8 cellular contexts compared by ENCODE assay signal in the genomic region with DNA sequence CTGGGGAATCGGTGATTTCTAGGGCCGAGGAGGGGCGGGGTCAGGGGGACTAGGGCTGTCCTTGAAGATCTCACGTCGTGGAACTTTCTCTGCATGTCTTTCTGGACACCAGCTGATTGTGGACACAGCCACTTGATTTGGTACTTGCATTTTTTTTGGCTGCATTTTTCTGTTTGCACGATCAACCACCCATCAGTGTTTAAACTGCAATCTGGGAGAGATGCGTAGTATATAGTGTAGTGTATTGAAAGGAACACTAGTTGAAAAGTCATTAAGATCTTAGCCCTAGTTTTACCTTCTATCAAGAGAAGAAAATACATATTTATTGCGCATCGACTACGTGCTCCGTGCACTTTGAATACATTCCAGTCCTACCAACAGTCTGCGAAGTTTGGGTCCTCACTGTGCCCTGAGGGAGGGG. TPM values are rescaled to one million over a fixed set of nuclear protein-coding genes. Genes with fewer than 3 reads are reported as not detected.
DNase-seq lines count a peak whose midpoint lies in the region; ATAC-seq and TF ChIP-seq lines count a peak whose summit lies in the region.

No MANE protein-coding gene starts in this region.

- peak; percentile 8 for ATAC-seq in CD4-positive, alpha-beta T cell (ENCODE audit: poor library complexity)
- ATAC-seq in naive B cell (ENCODE audit: low read depth in 2 of 2) (peak; percentile 0 to 1), GM21529 (IDR thresholded peaks at IDR 0.05; ENCODE audit: unreplicated experiment) (no peak), HG03469 (IDR thresholded peaks at IDR 0.05; ENCODE audit: unreplicated experiment) (no peak)

- H3K9me3 Mint-ChIP-seq in CD4-positive, alpha-beta T cell: no peaks in the 10 kb centered on the region
- H3K9me3 Mint-ChIP-seq in chondrocyte (ENCODE audit: low read depth) (no peaks in the 10 kb centered on the region), naive B cell (peaks cover 0 to 6% (median 5%) of the 10 kb centered on the region in 7 donors)

- H3K4me1 Mint-ChIP-seq in CD4-positive, alpha-beta T cell (ENCODE audit: low read depth): peaks cover 64% of the 10 kb centered on the region
- H3K4me1 Mint-ChIP-seq in chondrocyte (ENCODE audit: low read depth) (peaks cover 33% of the 10 kb centered on the region), naive B cell (peaks cover 42 to 47% (median 45%) of the 10 kb centered on the region in 3 donors)

- peak overlapping the region; percentile 75 for H3K27ac ChIP-seq in CD4-positive, alpha-beta T cell (ENCODE audit: low read depth, low read length)
- H3K27ac ChIP-seq in vagina: peak overlapping the region; percentile 89

- DNase-seq in CD4-positive, alpha-beta T cell: peak in 4 of 10 experiments; percentile 45 to 61 (median 56)
- DNase-seq in NT2/D1 (ENCODE audit: low read depth, low spot score) (no peak), chondrocyte (ENCODE audit: low spot score) (no peak), naive B cell (no peak), vagina (ENCODE audit: extremely low spot score in 2 of 2) (no peak)
- DNase-seq in stimulated activated naive CD4-positive, alpha-beta T cell treated with Interleukin-2 at 50 U/mL for 16 hours (lab: John Stamatoyannopoulos, UW): no peak

- intact Hi-C loops in CD4-positive, alpha-beta T cell (cut with DNase I, micrococcal nuclease): loop anchor here in 1 of 2 experiments (5.0 to 10.0 kb wide), 3 partner anchors 471 to 1573 kb away; a partner anchor contains a TSS
- intact Hi-C loops in vagina (cut with DNase I): no loop called here

- no peak for TF ChIP-seq CTCF in CD4-positive, alpha-beta T cell (IDR thresholded peaks at IDR 0.05)
- TF ChIP-seq CTCF in chondrocyte (IDR thresholded peaks at IDR 0.05) (no peak), vagina (IDR thresholded peaks at IDR 0.05) (no peak)

- H3K27me3 Mint-ChIP-seq in CD4-positive, alpha-beta T cell: no peaks in the 10 kb centered on the region
- H3K27me3 Mint-ChIP-seq in chondrocyte (ENCODE audit: low read depth): no peaks in the 10 kb centered on the region
- no peaks in the 10 kb centered on the region for H3K27me3 Mint-ChIP-seq in naive B cell

- peak overlapping the region; percentile 99 for H3K4me3 Mint-ChIP-seq in CD4-positive, alpha-beta T cell
- H3K4me3 Mint-ChIP-seq in chondrocyte (ENCODE audit: unreplicated experiment): peak overlapping the region; percentile 80
- H3K4me3 Mint-ChIP-seq in naive B cell: peak overlapping the region; percentile 88 to 97 (median 96)

- POLR2A ChIA-PET in CD4-positive, alpha-beta T cell (lab: Charles Lee): interaction anchor here (0.6 to 2.6 kb wide), 12 partner anchors 11 to 1501 kb away, joined by 3 to 27 read pairs (median 4); a partner anchor contains a TSS

- peak overlapping the region; percentile 80 for H3K27ac Mint-ChIP-seq in CD4-positive, alpha-beta T cell
- H3K27ac Mint-ChIP-seq in chondrocyte (ENCODE audit: unreplicated experiment) (peak overlapping the region; percentile 71), naive B cell (peak overlapping the region in 5 of 6 donors; percentile 23 to 97 (median 91))

- H3K36me3 ChIP-seq in NT2/D1 (ENCODE audit: insufficient read depth, insufficient read length, low read length) (peaks cover 5% of the 10 kb centered on the region), vagina (no peaks in the 10 kb centered on the region)

- H3K36me3 Mint-ChIP-seq in CD4-positive, alpha-beta T cell (ENCODE audit: low read depth): peaks cover 28% of the 10 kb centered on the region
- H3K36me3 Mint-ChIP-seq in chondrocyte (ENCODE audit: low read depth) (peaks cover 2% of the 10 kb centered on the region), naive B cell (peaks cover 0 to 7% of the 10 kb centered on the region in 2 donors)

- TF ChIP-seq POLR2A in vagina (IDR thresholded peaks at IDR 0.05): no peak

- peak overlapping the region; percentile 82 for H3K4me3 ChIP-seq in NT2/D1 (ENCODE audit: insufficient read length, low read depth)
- peak overlapping the region; percentile 63 to 78 for H3K4me3 ChIP-seq in vagina

- CTCF ChIA-PET in CD4-positive, alpha-beta T cell (lab: Charles Lee): interaction anchor here (1.0 to 1.9 kb wide), 6 partner anchors 8 to 470 kb away, joined by 3 to 11 read pairs (median 4); a partner anchor contains a TSS

- H3K9me3 ChIP-seq in CD4-positive, alpha-beta T cell (ENCODE audit: control insufficient read depth, low read length): peaks cover under 1% of the 10 kb centered on the region
- H3K9me3 ChIP-seq in NT2/D1 (ENCODE audit: insufficient read depth, low read length): peaks cover 4% of the 10 kb centered on the region
- H3K9me3 ChIP-seq in vagina: no peaks in the 10 kb centered on the region

- no peaks in the 10 kb centered on the region for H3K27me3 ChIP-seq in CD4-positive, alpha-beta T cell (ENCODE audit: control insufficient read depth, insufficient read depth, low read length)
- no peaks in the 10 kb centered on the region for H3K27me3 ChIP-seq in NT2/D1 (ENCODE audit: insufficient read depth, insufficient read length)
- no peaks in the 10 kb centered on the region for H3K27me3 ChIP-seq in vagina

- H3K4me1 ChIP-seq in NT2/D1 (ENCODE audit: insufficient read depth, insufficient read length) (no peaks in the 10 kb centered on the region), vagina (peaks cover 32% of the 10 kb centered on the region)

- H3K9ac ChIP-seq in NT2/D1 (ENCODE audit: insufficient read length, low read depth): peak overlapping the region; percentile 94

RNA-seq across cellular contexts. Expression of a gene that starts 0.7 kb away (rescaled TPM):
- total RNA-seq in CD4-positive, alpha-beta T cell: 10 to 100 TPM; 24.2 to 27.2 TPM
- total RNA-seq in chondrocyte: 20.5 to 21.2 TPM (median 20.6 TPM) in 3 replicates
- 10 to 100 TPM; 59.0 to 94.7 (median 72.8) TPM for polyA plus RNA-seq in naive B cell (ENCODE audit: low read depth in 6 of 6)
- 6.1 TPM for total RNA-seq in vagina

RNA-seq across cellular contexts. Expression of a gene that starts 24.6 kb away (rescaled TPM):
- not detected for total RNA-seq in CD4-positive, alpha-beta T cell
- 0.10 to 0.21 TPM in 2 of 3 replicates, not detected in the other for total RNA-seq in chondrocyte
- under 1 TPM in 3 of 6 donors, not detected in 3; 0.12 to 0.18 (median 0.16) TPM for polyA plus RNA-seq in naive B cell (ENCODE audit: low read depth in 6 of 6)
- total RNA-seq in vagina: not detected

RNA-seq across cellular contexts. Expression of a gene that starts 40.6 kb away (rescaled TPM):
- total RNA-seq in CD4-positive, alpha-beta T cell: not detected
- total RNA-seq in chondrocyte (0.60 to 1.1 TPM (median 1.1 TPM) in 3 replicates), vagina (3.9 TPM)
- not detected for polyA plus RNA-seq in naive B cell (ENCODE audit: low read depth in 6 of 6)

Comparison
In these comparisons a context has a peak if more than half of its experiments do, and no peak if none do; other contexts are left out.
1. ATAC-seq: peak in CD4-positive, alpha-beta T cell (single experiment) and naive B cell (2 of 2); none in GM21529 (single experiment) and HG03469 (single experiment).
2. Peak in every context shown above with its lines, with median percentiles within 50 percentile points of each other: H3K27ac Mint-ChIP-seq and H3K4me3 Mint-ChIP-seq.